ENCODE assay signal across 17 cellular contexts in the genomic region with DNA sequence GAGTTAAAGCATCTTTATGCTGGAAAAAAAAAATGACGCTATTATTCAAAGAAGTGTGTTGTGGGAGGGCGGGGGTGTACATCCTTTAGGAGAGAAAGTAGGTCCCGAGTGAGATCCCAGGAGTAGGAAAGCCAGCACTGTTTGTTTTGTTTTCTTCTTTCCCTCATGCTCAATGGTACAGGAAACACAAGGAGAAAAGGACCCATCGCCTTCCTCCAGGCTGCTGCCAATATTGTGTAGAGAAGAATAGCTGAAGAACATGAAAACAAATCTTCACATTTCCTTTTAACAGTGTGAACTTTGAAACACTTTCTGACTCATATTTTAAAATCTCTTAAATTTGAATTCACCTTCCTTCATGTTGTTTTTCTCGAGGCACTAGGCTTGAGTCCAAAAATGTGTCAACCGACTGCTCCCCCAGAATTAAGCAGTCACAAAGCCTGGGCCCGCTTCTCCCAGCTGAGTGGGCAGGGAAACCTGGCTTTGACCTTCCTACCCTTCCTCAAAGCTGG. TPM values are rescaled to one million over a fixed set of nuclear protein-coding genes. Genes with fewer than 3 reads are reported as not detected.
DNase-seq lines count a peak whose midpoint lies in the region; ATAC-seq and TF ChIP-seq lines count a peak whose summit lies in the region.
"Had no signal": no experiment of that assay in that cellular context is flagged by ENCODE, and none has a peak within 500 bp of the region (broad histone marks: within the 10 kb centered on the region; RNA-seq: fewer than 3 reads in every experiment).

No MANE protein-coding gene starts in this region.

- no peak for DNase-seq in right cardiac atrium
- DNase-seq in right atrium auricular region (ENCODE audit: low spot score) = no peak
- DNase-seq in activated naive CD8-positive, alpha-beta T cell treated with anti-CD3 and anti-CD28 coated beads for 36 hours = no peak
- no peak for DNase-seq in naive B cell
- no peak for DNase-seq in uterus
- no peak for DNase-seq in middle frontal gyrus (ENCODE audit: extremely low spot score, low spot score)
- no peak for DNase-seq in stimulated activated CD4-positive, alpha-beta T cell treated with anti-CD3 and anti-CD28 coated beads, Interleukin-15, amount 100 ng/mL, for 24 hours
- DNase-seq: activated gamma-delta T cell; cerebellar nuclear complex; Karpas-422; NCI-H1694; SHP77; stimulated activated CD4-positive, alpha-beta T cell treated with anti-CD3 and anti-CD28 coated beads, Interleukin-4, amount 100 ng/mL, for 4 hours had no signal

- H3K4me3 Mint-ChIP-seq in activated naive CD8-positive, alpha-beta T cell treated with anti-CD3 and anti-CD28 coated beads for 36 hours = peak overlapping the region; percentile 22
- peak overlapping the region in 1 of 8 donors; percentile 15 for H3K4me3 Mint-ChIP-seq in naive B cell
- H3K4me3 Mint-ChIP-seq: mesothelial cell of epicardium had no signal

- intact Hi-C loops in right cardiac atrium (cut with DNase I) = no loop called here
- intact Hi-C loops in uterus (cut with DNase I; ENCODE audit: low total_unique reads) = no loop called here

- ATAC-seq in right cardiac atrium (peak; percentile 45 to 60), naive B cell (ENCODE audit: low read depth in 2 of 2) (no peak), HG03354 (IDR thresholded peaks at IDR 0.05; ENCODE audit: poor library complexity, severe bottlenecking, unreplicated experiment) (no peak)

- H3K4me1 Mint-ChIP-seq in activated naive CD8-positive, alpha-beta T cell treated with anti-CD3 and anti-CD28 coated beads for 36 hours = peaks cover 69% of the 10 kb centered on the region
- H3K4me1 Mint-ChIP-seq in naive B cell = peaks cover 52 to 96% (median 78%) of the 10 kb centered on the region in 3 donors

- H3K27ac ChIP-seq in right cardiac atrium (ENCODE audit: low read length) (peak overlapping the region; percentile 31), right atrium auricular region (no peak overlapping the region), uterus (peak overlapping the region; percentile 28 to 45)
- H3K27ac ChIP-seq: C4-2B had no signal

- H3K9me3 Mint-ChIP-seq in activated naive CD8-positive, alpha-beta T cell treated with anti-CD3 and anti-CD28 coated beads for 36 hours = no peaks in the 10 kb centered on the region
- no peaks in the 10 kb centered on the region for H3K9me3 Mint-ChIP-seq in naive B cell
- H3K9me3 Mint-ChIP-seq: mesothelial cell of epicardium had no signal

- no peak for TF ChIP-seq CTCF in right atrium auricular region (IDR thresholded peaks at IDR 0.05)
- TF ChIP-seq CTCF in uterus (IDR thresholded peaks at IDR 0.05) = no peak

- whole genome bisulfite sequencing in right cardiac atrium = 52% methylated on average over 7 of the region's 7 CpGs

- H3K27me3 Mint-ChIP-seq in activated naive CD8-positive, alpha-beta T cell treated with anti-CD3 and anti-CD28 coated beads for 36 hours = no peaks in the 10 kb centered on the region
- no peaks in the 10 kb centered on the region for H3K27me3 Mint-ChIP-seq in naive B cell

- H3K9me3 ChIP-seq in right cardiac atrium (ENCODE audit: control insufficient read depth, low read length) (no peaks in the 10 kb centered on the region), right atrium auricular region (no peaks in the 10 kb centered on the region), uterus (no peaks in the 10 kb centered on the region)
- H3K9me3 ChIP-seq: esophagus muscularis mucosa had no signal

- peak overlapping the region; percentile 84 for H3K27ac Mint-ChIP-seq in activated naive CD8-positive, alpha-beta T cell treated with anti-CD3 and anti-CD28 coated beads for 36 hours
- peak overlapping the region; percentile 54 to 95 (median 90) for H3K27ac Mint-ChIP-seq in naive B cell
- H3K27ac Mint-ChIP-seq: mesothelial cell of epicardium had no signal

- peaks cover 10% of the 10 kb centered on the region for H3K4me1 ChIP-seq in right cardiac atrium (ENCODE audit: control insufficient read depth, insufficient read depth, low read length)
- peaks cover 0 to 18% of the 10 kb centered on the region in 2 donors for H3K4me1 ChIP-seq in right atrium auricular region
- no peaks in the 10 kb centered on the region for H3K4me1 ChIP-seq in uterus

- TF ChIP-seq POLR2A in uterus (IDR thresholded peaks at IDR 0.05) = no peak

- peaks cover 75% of the 10 kb centered on the region for H3K36me3 Mint-ChIP-seq in activated naive CD8-positive, alpha-beta T cell treated with anti-CD3 and anti-CD28 coated beads for 36 hours
- peaks cover 7 to 17% of the 10 kb centered on the region in 2 donors for H3K36me3 Mint-ChIP-seq in naive B cell
- H3K36me3 Mint-ChIP-seq: mesothelial cell of epicardium had no signal

- H3K27me3 ChIP-seq in right cardiac atrium (ENCODE audit: control insufficient read depth, insufficient read depth) (no peaks in the 10 kb centered on the region), right atrium auricular region (no peaks in the 10 kb centered on the region), uterus (no peaks in the 10 kb centered on the region)

- H3K4me3 ChIP-seq in right cardiac atrium (ENCODE audit: low read length) (no peak overlapping the region), right atrium auricular region (no peak overlapping the region), uterus (no peak overlapping the region)
- H3K4me3 ChIP-seq: esophagus muscularis mucosa had no signal

- no peaks in the 10 kb centered on the region for H3K36me3 ChIP-seq in right atrium auricular region
- no peaks in the 10 kb centered on the region for H3K36me3 ChIP-seq in uterus
- H3K36me3 ChIP-seq: esophagus muscularis mucosa had no signal

RNA-seq across cellular contexts. Expression of a gene that starts 22.3 kb away (rescaled TPM):
- total RNA-seq in right cardiac atrium (1 to 10 TPM; 5.1 to 9.1 (median 7.0) TPM), right atrium auricular region (1 to 10 TPM in 1 of 2 donors, under 1 TPM in 1; 0.96 to 6.6 TPM), uterus (10 to 100 TPM in 3 of 4 donors, 1 to 10 TPM in 1; 7.6 to 15.8 (median 12.5) TPM)
- polyA plus RNA-seq in right cardiac atrium (4.9 TPM), naive B cell (ENCODE audit: low read depth in 6 of 6) (10 to 100 TPM; 22.1 to 54.6 (median 38.4) TPM)
- total RNA-seq in activated naive CD8-positive, alpha-beta T cell treated with anti-CD3 and anti-CD28 coated beads for 36 hours = 10 to 100 TPM; 65.3 to 65.4 TPM
- total RNA-seq: mesothelial cell of epicardium had no signal

Comparison
In these comparisons a context has a peak if more than half of its experiments do, and no peak if none do; other contexts are left out.
1. H3K27ac ChIP-seq: peak in right cardiac atrium (single experiment) and uterus (2 of 2); none in right atrium auricular region (0 of 2).
2. ATAC-seq: peak in right cardiac atrium (2 of 2); none in naive B cell (0 of 2) and HG03354 (single experiment).